Comparison of ENCODE assay signal across 1 cellular context in genomic region chr17:32314636-32315035, GRCh38.
TF ChIP-seq lines count a peak whose summit lies in the region.

No MANE protein-coding gene starts in this region.

TF ChIP-seq in H1, 55 proteins besides CTCF, POLR2A, EP300 and RAD21:
- no peak for TF ChIP-seq MAX (IDR thresholded peaks at IDR 0.05)
- TF ChIP-seq, protein P1, sequence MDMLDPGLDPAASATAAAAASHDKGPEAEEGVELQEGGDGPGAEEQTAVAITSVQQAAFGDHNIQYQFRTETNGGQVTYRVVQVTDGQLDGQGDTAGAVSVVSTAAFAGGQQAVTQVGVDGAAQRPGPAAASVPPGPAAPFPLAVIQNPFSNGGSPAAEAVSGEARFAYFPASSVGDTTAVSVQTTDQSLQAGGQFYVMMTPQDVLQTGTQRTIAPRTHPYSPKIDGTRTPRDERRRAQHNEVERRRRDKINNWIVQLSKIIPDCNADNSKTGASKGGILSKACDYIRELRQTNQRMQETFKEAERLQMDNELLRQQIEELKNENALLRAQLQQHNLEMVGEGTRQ (IDR thresholded peaks at IDR 0.05; ENCODE audit: low read length): no peak
- TF ChIP-seq KDM1A (IDR thresholded peaks at IDR 0.05; ENCODE audit: borderline replicate concordance, low read length): no peak
- TF ChIP-seq FOSL1 (IDR thresholded peaks at IDR 0.05; ENCODE audit: insufficient read depth, low read depth, low read length): no peak
- no peak for TF ChIP-seq CTBP2 (IDR thresholded peaks at IDR 0.05; ENCODE audit: borderline replicate concordance, insufficient read depth, insufficient read length, low read length)
- TF ChIP-seq ASH2L (IDR thresholded peaks at IDR 0.05; ENCODE audit: low read length): no peak
- TF ChIP-seq SP1 (IDR thresholded peaks at IDR 0.05; ENCODE audit: low read depth, low read length): no peak
- no peak for TF ChIP-seq TEAD4 (IDR thresholded peaks at IDR 0.05; ENCODE audit: low read depth, low read length)
- TF ChIP-seq NRF1 (IDR thresholded peaks at IDR 0.05; ENCODE audit: low read depth, low read length): no peak
- no peak for TF ChIP-seq SRF (IDR thresholded peaks at IDR 0.05; ENCODE audit: low read depth, low read length)
- no peak for TF ChIP-seq BCL11A (IDR thresholded peaks at IDR 0.05; ENCODE audit: low read depth in 2 of 2, low read length in 2 of 2)
- no peak for TF ChIP-seq JUN (IDR thresholded peaks at IDR 0.05; ENCODE audit: low read depth, low read length)
